In the genomic region with DNA sequence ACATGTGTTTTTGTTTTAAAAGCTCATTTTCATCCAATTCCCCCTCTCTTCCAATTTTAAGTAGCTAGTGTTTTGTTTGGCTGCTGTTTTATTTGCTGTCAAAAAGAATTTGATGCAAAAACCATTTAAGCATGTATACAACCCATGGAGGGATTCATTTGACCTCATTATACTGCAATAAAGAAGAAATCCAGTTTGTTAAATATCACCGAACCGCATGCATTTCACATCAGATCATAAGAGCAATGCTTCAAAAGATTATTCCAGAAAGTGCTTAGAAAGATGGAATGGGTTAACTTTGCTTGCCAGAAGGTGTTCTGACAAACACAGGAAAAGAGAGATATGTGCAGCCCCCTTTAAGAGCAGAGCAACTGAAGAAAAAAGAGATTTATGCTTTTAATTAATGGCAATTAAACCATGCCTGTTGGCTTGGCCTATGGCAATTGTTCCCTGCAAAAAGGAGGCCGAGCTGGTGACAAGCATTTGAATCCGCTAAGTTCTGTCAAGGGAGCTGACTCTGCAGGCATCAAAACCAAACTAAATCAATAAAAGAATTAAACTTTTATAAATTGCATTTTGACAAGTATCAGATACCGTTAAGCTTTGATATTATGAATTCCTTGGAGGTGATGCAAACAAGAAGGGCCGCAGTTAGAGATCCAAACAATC, we compare ENCODE assay signal across 18 cellular contexts. TPM values are rescaled to one million over a fixed set of nuclear protein-coding genes. Genes with fewer than 3 reads are reported as not detected.
DNase-seq lines count a peak whose midpoint lies in the region; ATAC-seq, FAIRE-seq and TF ChIP-seq lines count a peak whose summit lies in the region.
"Had no signal": no experiment of that assay in that cellular context is flagged by ENCODE, and none has a peak within 500 bp of the region (broad histone marks: within the 10 kb centered on the region; RNA-seq: fewer than 3 reads in every experiment).

No MANE protein-coding gene starts in this region.

- no peak overlapping the region for H3K27ac ChIP-seq in esophagus squamous epithelium
- H3K27ac ChIP-seq: BLaER1 treated with 17β-estradiol and CSF1 and Interleukin-3, amounts not matched to agents 10 nM and 100 nM; PC-9; RWPE1 had no signal

- intact Hi-C loops in esophagus squamous epithelium (cut with DNase I), result no loop called here

- H3K4me1 ChIP-seq in esophagus squamous epithelium, result peaks cover 0 to 40% (median 0%) of the 10 kb centered on the region in 3 donors

- H3K4me1 Mint-ChIP-seq in brain (peaks cover 40% of the 10 kb centered on the region), neural crest cell (peaks cover 20% of the 10 kb centered on the region)
- peaks cover 24 to 29% of the 10 kb centered on the region in 2 donors for H3K4me1 Mint-ChIP-seq in effector memory CD8-positive, alpha-beta T cell (ENCODE audit: low read depth in 2 of 2)

- no peak for ATAC-seq in effector memory CD8-positive, alpha-beta T cell (replicated peaks)

- WGBS in esophagus squamous epithelium, 2 donors, result 34 to 52% methylated on average over 6 of the region's 6 CpGs

- H3K36me3 Mint-ChIP-seq in brain (no peaks in the 10 kb centered on the region), neural crest cell (ENCODE audit: low read depth) (no peaks in the 10 kb centered on the region)
- peaks cover 19% of the 10 kb centered on the region for H3K36me3 Mint-ChIP-seq in effector memory CD8-positive, alpha-beta T cell (ENCODE audit: insufficient read depth)
- H3K36me3 Mint-ChIP-seq: CD8-positive, alpha-beta T cell had no signal

- no peaks in the 10 kb centered on the region for H3K9me3 ChIP-seq in esophagus squamous epithelium

- DNase-seq in D721Med (ENCODE audit: insufficient read length, low spot score), result no peak
- peak; percentile 27 for DNase-seq in NCI-H1694 (lab: John Stamatoyannopoulos, UW)
- no peak for DNase-seq in neural crest cell (ENCODE audit: low read depth, low spot score)
- DNase-seq in effector memory CD8-positive, alpha-beta T cell, result no peak
- DNase-seq in esophagus squamous epithelium (lab: John Stamatoyannopoulos, UW), result no peak
- no peak for DNase-seq in activated T-cell treated with anti-CD3 and anti-CD28 coated beads, Interleukin-2, amount 50 U/mL, for 1 hour
- DNase-seq in T-helper 9 cell, result no peak
- DNase-seq: CD8-positive, alpha-beta T cell; KG1; NCI-H1930; NCI-H345; NCI-H524 treated with DMSO at 0.1 percent for 48 hours; PC-9 had no signal

- H3K27me3 Mint-ChIP-seq in brain (peaks cover 98% of the 10 kb centered on the region), neural crest cell (ENCODE audit: low read depth) (peaks cover 98% of the 10 kb centered on the region)
- peaks cover 82 to 91% of the 10 kb centered on the region in 2 donors for H3K27me3 Mint-ChIP-seq in effector memory CD8-positive, alpha-beta T cell

- no peak overlapping the region for H3K4me3 ChIP-seq in esophagus squamous epithelium
- H3K4me3 ChIP-seq: PC-9 had no signal

- FAIRE-seq in D721Med (lab: Jason Lieb, UNC), result peak; percentile 35
- FAIRE-seq: GM12892 had no signal

- H3K4me3 Mint-ChIP-seq in brain (peak overlapping the region in 4 of 5 experiments; percentile 50 to 88 (median 78)), neural crest cell (peak overlapping the region; percentile 2)
- peak overlapping the region in 1 of 2 donors; percentile 80 for H3K4me3 Mint-ChIP-seq in effector memory CD8-positive, alpha-beta T cell

- no peak overlapping the region for H3K27ac Mint-ChIP-seq in brain
- H3K27ac Mint-ChIP-seq in neural crest cell (ENCODE audit: unreplicated experiment), result no peak overlapping the region
- no peak overlapping the region for H3K27ac Mint-ChIP-seq in effector memory CD8-positive, alpha-beta T cell
- H3K27ac Mint-ChIP-seq: CD8-positive, alpha-beta T cell had no signal

- TF ChIP-seq CTCF in D721Med (IDR thresholded peaks at IDR 0.05; ENCODE audit: insufficient read depth, missing control alignments) (no peak), brain (conservative IDR thresholded peaks at IDR 0.05) (no peak), neural crest cell (conservative IDR thresholded peaks at IDR 0.05) (no peak), esophagus squamous epithelium (IDR thresholded peaks at IDR 0.05) (no peak)

- peaks cover 26 to 100% (median 45%) of the 10 kb centered on the region in 4 donors for H3K27me3 ChIP-seq in esophagus squamous epithelium

- H3K36me3 ChIP-seq in esophagus squamous epithelium, result no peaks in the 10 kb centered on the region
- H3K36me3 ChIP-seq: BLaER1 treated with 17β-estradiol and CSF1 and Interleukin-3, amounts not matched to agents 10 nM and 100 nM had no signal

- H3K9me3 Mint-ChIP-seq in brain, result no peaks in the 10 kb centered on the region
- no peaks in the 10 kb centered on the region for H3K9me3 Mint-ChIP-seq in neural crest cell
- no peaks in the 10 kb centered on the region for H3K9me3 Mint-ChIP-seq in effector memory CD8-positive, alpha-beta T cell

- TF ChIP-seq POLR2A in esophagus squamous epithelium (IDR thresholded peaks at IDR 0.05), result no peak

RNA-seq across cellular contexts. Expression of gene BARHL2, which starts 14.4 kb away (rescaled TPM):
- 1.3 TPM for polyA plus RNA-seq in brain (ENCODE audit: insufficient read depth, low read depth, low replicate concordance)
- total RNA-seq in neural crest cell, result not detected in 2 replicates
- total RNA-seq in esophagus squamous epithelium, result not detected
- total RNA-seq: CD8-positive, alpha-beta T cell; H4; PC-9 had no signal
